In genomic region chr17:72615627-72615991, GRCh38 we compare ENCODE assay signal across 19 cellular contexts.
DNase-seq lines count a peak whose midpoint lies in the region; ATAC-seq, FAIRE-seq and TF ChIP-seq lines count a peak whose summit lies in the region.
"Had no signal": no experiment of that assay in that cellular context is flagged by ENCODE, and none has a peak within 500 bp of the region (broad histone marks: within the 10 kb centered on the region; RNA-seq: fewer than 3 reads in every experiment).

No MANE protein-coding gene starts in this region.

- H3K9me2 ChIP-seq in hepatocyte (replicated peaks; ENCODE audit: insufficient read depth) = no peaks in the 10 kb centered on the region

- peak overlapping the region; percentile 29; the same call in 1 of the 2 replicates for H3K4me3 Mint-ChIP-seq in WTC11
- H3K4me3 Mint-ChIP-seq in progenitor cell of endocrine pancreas (ENCODE audit: low read depth) = peak overlapping the region; percentile 6
- no peak overlapping the region for H3K4me3 Mint-ChIP-seq in activated T-cell treated with anti-CD3 and anti-CD28 coated beads, Interleukin-2, amount 50 U/mL, for 72 hours
- H3K4me3 Mint-ChIP-seq: activated CD8-positive, alpha-beta memory T cell treated with anti-CD3 and anti-CD28 coated beads, Interleukin-2, amount 10 ng/mL, durations not matched to agents 7 days and 5 days; CD4-positive, CD25-positive, alpha-beta regulatory T cell; natural killer cell treated with Interleukin-12 subunit alpha and Interleukin-12 subunit beta and Interleukin-15 and Interleukin-18, amount 100 ng/mL, for 72 hours; T-cell had no signal

- POLR2A ChIA-PET in A549 (lab: Yijun Ruan, JAX) (interaction anchor here (0.7 to 6.0 kb wide), 8 partner anchors 12 to 857 kb away, joined by 3 to 93 read pairs (median 5); no protein-coding TSS in a partner anchor), WTC11 (lab: Charles Lee) (no interaction called here)

- H3K36me3 ChIP-seq in hepatocyte (replicated peaks; ENCODE audit: insufficient read depth, low read depth) = no peaks in the 10 kb centered on the region
- H3K36me3 ChIP-seq: right atrium auricular region had no signal

- no peak for TF ChIP-seq EP300 in A549 (IDR thresholded peaks at IDR 0.05)

- H3K27me3 ChIP-seq in hepatocyte = no peaks in the 10 kb centered on the region
- H3K27me3 ChIP-seq: right atrium auricular region had no signal

- H3K36me3 Mint-ChIP-seq in WTC11 = no peaks in the 10 kb centered on the region
- H3K36me3 Mint-ChIP-seq in progenitor cell of endocrine pancreas (ENCODE audit: insufficient read depth) = no peaks in the 10 kb centered on the region
- H3K36me3 Mint-ChIP-seq in activated T-cell treated with anti-CD3 and anti-CD28 coated beads, Interleukin-2, amount 50 U/mL, for 72 hours (ENCODE audit: insufficient read depth in 2 of 2) = peaks cover 0 to 3% of the 10 kb centered on the region in 2 donors
- H3K36me3 Mint-ChIP-seq: activated CD8-positive, alpha-beta memory T cell treated with anti-CD3 and anti-CD28 coated beads, Interleukin-2, amount 10 ng/mL, durations not matched to agents 7 days and 5 days; CD4-positive, CD25-positive, alpha-beta regulatory T cell; natural killer cell treated with Interleukin-12 subunit alpha and Interleukin-12 subunit beta and Interleukin-15 and Interleukin-18, amount 100 ng/mL, for 72 hours; T-cell had no signal

- H3K4me3 ChIP-seq in A549 = peak overlapping the region; percentile 28; the same call in 2 of the 3 replicates
- H3K4me3 ChIP-seq in hepatocyte = no peak overlapping the region
- H3K4me3 ChIP-seq: GM23248, right atrium auricular region had no signal

- no peak for TF ChIP-seq POLR2A in A549 (IDR thresholded peaks at IDR 0.05; ENCODE audit: low read length)

- TF ChIP-seq CTCF in A549 (IDR thresholded peaks at IDR 0.05) (no peak), WTC11 (IDR thresholded peaks at IDR 0.05) (no peak), hepatocyte (IDR thresholded peaks at IDR 0.05; ENCODE audit: poor library complexity) (no peak), progenitor cell of endocrine pancreas (IDR thresholded peaks at IDR 0.05; ENCODE audit: unreplicated experiment) (no peak)

- H3K4me1 Mint-ChIP-seq in WTC11 (peaks cover 23% of the 10 kb centered on the region), progenitor cell of endocrine pancreas (ENCODE audit: low read depth) (peaks cover 65% of the 10 kb centered on the region)
- H3K4me1 Mint-ChIP-seq in activated T-cell treated with anti-CD3 and anti-CD28 coated beads, Interleukin-2, amount 50 U/mL, for 72 hours (ENCODE audit: low read depth) = peaks cover 17% of the 10 kb centered on the region

- H3K79me2 ChIP-seq in hepatocyte = no peaks in the 10 kb centered on the region

- peaks cover 63% of the 10 kb centered on the region for H3K4me1 ChIP-seq in A549
- peaks cover 39% of the 10 kb centered on the region for H3K4me1 ChIP-seq in hepatocyte (ENCODE audit: insufficient read depth)
- H3K4me1 ChIP-seq: right atrium auricular region had no signal

- CTCF ChIA-PET in A549 (lab: Yijun Ruan, JAX) (interaction anchor here (0.9 to 5.8 kb wide), 4 partner anchors 12 to 112 kb away, joined by 3 to 49 read pairs (median 26); no protein-coding TSS in a partner anchor), WTC11 (lab: Charles Lee) (interaction anchor here (0.6 to 0.9 kb wide), 2 partner anchors 110 to 112 kb away, joined by 3 read pairs; no protein-coding TSS in a partner anchor)

- DNase-seq in A549 (ENCODE audit: low read depth in 1 of 2, low spot score in 1 of 2) (no peak), WTC11 (ENCODE audit: low spot score) (no peak), hepatocyte (ENCODE audit: low spot score) (no peak), progenitor cell of endocrine pancreas (ENCODE audit: low spot score, unreplicated experiment) (no peak), NCI-H128 (lab: John Stamatoyannopoulos, UW; ENCODE audit: unreplicated experiment) (no peak), foreskin melanocyte (no peak)
- no peak for DNase-seq in activated T-cell treated with anti-CD3 and anti-CD28 coated beads, Interleukin-2, amount 50 U/mL, for 72 hours
- DNase-seq in stimulated activated CD4-positive, alpha-beta T cell treated with anti-CD3 and anti-CD28 coated beads, Interleukin-2, amount 100 ng/mL, for 48 hours = no peak
- DNase-seq: activated CD4-positive, CD25-positive, alpha-beta regulatory T cell; activated CD8-positive, alpha-beta memory T cell treated with anti-CD3 and anti-CD28 coated beads, Interleukin-2, amount 10 ng/mL, durations not matched to agents 7 days and 5 days; CD4-positive, CD25-positive, alpha-beta regulatory T cell; DND-41; effector memory CD4-positive, alpha-beta T cell; GM23248; left ventricle myocardium superior; NCI-H2029; T-cell had no signal

- peak overlapping the region; percentile 89 to 99 for H3K27ac ChIP-seq in A549
- peak overlapping the region; percentile 94 for H3K27ac ChIP-seq in hepatocyte
- H3K27ac ChIP-seq: GM23248, right atrium auricular region had no signal

- H3K27me3 Mint-ChIP-seq in WTC11 (ENCODE audit: low read depth) = peaks cover 11% of the 10 kb centered on the region
- H3K27me3 Mint-ChIP-seq in progenitor cell of endocrine pancreas = no peaks in the 10 kb centered on the region
- peaks cover 39% of the 10 kb centered on the region for H3K27me3 Mint-ChIP-seq in activated T-cell treated with anti-CD3 and anti-CD28 coated beads, Interleukin-2, amount 50 U/mL, for 72 hours (ENCODE audit: low read depth)

- no peak for ATAC-seq in A549
- no peak for ATAC-seq in WTC11
- no peak for ATAC-seq in activated T-cell treated with anti-CD3 and anti-CD28 coated beads, Interleukin-2, amount 50 U/mL, for 72 hours (replicated peaks in 1 of 2)
- ATAC-seq: activated CD8-positive, alpha-beta memory T cell treated with anti-CD3 and anti-CD28 coated beads, Interleukin-2, amount 10 ng/mL, durations not matched to agents 7 days and 5 days; natural killer cell treated with Interleukin-12 subunit alpha and Interleukin-12 subunit beta and Interleukin-15 and Interleukin-18, amount 100 ng/mL, for 72 hours; T-cell had no signal

- peaks cover 8% of the 10 kb centered on the region; the same call in 1 of the 3 replicates for H3K9me3 ChIP-seq in A549
- H3K9me3 ChIP-seq in hepatocyte (ENCODE audit: low read depth) = no peaks in the 10 kb centered on the region
- H3K9me3 ChIP-seq: right atrium auricular region had no signal

- WGBS in A549 (ENCODE audit: missing lambda C conversion rate) = 15% methylated on average over 6 of the region's 6 CpGs
- WGBS in hepatocyte (ENCODE audit: low lambda C conversion rate, missing lambda C conversion rate) = 48% methylated on average over 6 of the region's 6 CpGs

- no peak for TF ChIP-seq RAD21 in A549 (conservative IDR thresholded peaks at IDR 0.05 in 1 of 2, IDR thresholded peaks at IDR 0.05 in 1 of 2)

- 0 out of 2 replicates have a peak, but pooled peaks cover 4% of the 10 kb centered on the region for H3K9me3 Mint-ChIP-seq in WTC11
- H3K9me3 Mint-ChIP-seq in progenitor cell of endocrine pancreas (ENCODE audit: low read depth) = peaks cover 4% of the 10 kb centered on the region
- H3K9me3 Mint-ChIP-seq in activated T-cell treated with anti-CD3 and anti-CD28 coated beads, Interleukin-2, amount 50 U/mL, for 72 hours = no peaks in the 10 kb centered on the region
- H3K9me3 Mint-ChIP-seq: natural killer cell treated with Interleukin-12 subunit alpha and Interleukin-12 subunit beta and Interleukin-15 and Interleukin-18, amount 100 ng/mL, for 72 hours; T-cell had no signal

- H2AFZ ChIP-seq in hepatocyte = no peak overlapping the region
- H2AFZ ChIP-seq: GM23248 had no signal

- peak overlapping the region; percentile 94 for H3K4me2 ChIP-seq in A549
- peak overlapping the region; percentile 65 for H3K4me2 ChIP-seq in hepatocyte

- no peaks in the 10 kb centered on the region for H4K20me1 ChIP-seq in hepatocyte (ENCODE audit: insufficient read depth, poor library complexity, severe bottlenecking)

- H3K27ac Mint-ChIP-seq in WTC11 (no peak overlapping the region), progenitor cell of endocrine pancreas (peak overlapping the region; percentile 91)
- H3K27ac Mint-ChIP-seq in activated T-cell treated with anti-CD3 and anti-CD28 coated beads, Interleukin-2, amount 50 U/mL, for 72 hours = no peak overlapping the region
- H3K27ac Mint-ChIP-seq: activated CD8-positive, alpha-beta memory T cell treated with anti-CD3 and anti-CD28 coated beads, Interleukin-2, amount 10 ng/mL, durations not matched to agents 7 days and 5 days; CD4-positive, CD25-positive, alpha-beta regulatory T cell; natural killer cell treated with Interleukin-12 subunit alpha and Interleukin-12 subunit beta and Interleukin-15 and Interleukin-18, amount 100 ng/mL, for 72 hours; T-cell had no signal

- FAIRE-seq in A549 (lab: Jason Lieb, UNC) = no peak

TF ChIP-seq in A549, 52 proteins besides CTCF, POLR2A, EP300 and RAD21 (continues in another document):
- TF ChIP-seq EHF (CRISPR knock-in tag; IDR thresholded peaks at IDR 0.05) (0 out of 2 replicates have a peak, but pooled peaks have one; percentile 51), HOXA7 (CRISPR knock-in tag; IDR thresholded peaks at IDR 0.05) (no peak), HEYL (CRISPR knock-in tag; IDR thresholded peaks at IDR 0.05) (no peak), USF2 (IDR thresholded peaks at IDR 0.05) (no peak)

TF ChIP-seq in WTC11, 78 proteins besides CTCF, POLR2A, EP300 and RAD21:
- no peak for TF ChIP-seq JAZF1 (CRISPR knock-in tag; IDR thresholded peaks at IDR 0.05)
- TF ChIP-seq GTF2I (CRISPR knock-in tag; conservative IDR thresholded peaks at IDR 0.05) = 0 out of 2 replicates have a peak, but pooled peaks have one; percentile 40
- no peak for TF ChIP-seq FOXP4 (CRISPR knock-in tag; IDR thresholded peaks at IDR 0.05)
TF ChIP-seq in WTC11: peak in this region for 1.

Comparison
In these comparisons a context has a peak if more than half of its experiments do, and no peak if none do; other contexts are left out.
1. H3K4me3 Mint-ChIP-seq: peak in WTC11 (single experiment) and progenitor cell of endocrine pancreas (single experiment); none in activated T-cell treated with anti-CD3 and anti-CD28 coated beads, Interleukin-2, amount 50 U/mL, for 72 hours (0 of 2).
2. Of the 8 proteins assayed by ChIP-seq in both WTC11 and A549: peak only in WTC11: none; only in A549: MAX; in both: none; in neither: 6; mixed calls (peak in some experiments, not most) for 1.